In genomic region chr15:79957741-79958140, GRCh38 we compare ENCODE assay signal across 1 cellular context.
TF ChIP-seq lines count a peak whose summit lies in the region.

No MANE protein-coding gene starts in this region.

TF ChIP-seq in IMR-90, 13 proteins besides CTCF, POLR2A, EP300 and RAD21 (continued from another document):
- no peak for TF ChIP-seq RCOR1 (IDR thresholded peaks at IDR 0.05; ENCODE audit: insufficient replicate concordance, low read length)
- TF ChIP-seq RFX5 (IDR thresholded peaks at IDR 0.05; ENCODE audit: low read depth, low read length) = no peak
- TF ChIP-seq FOS (IDR thresholded peaks at IDR 0.05; ENCODE audit: low read depth, low read length) = no peak
- TF ChIP-seq CEBPB (IDR thresholded peaks at IDR 0.05; ENCODE audit: low read depth, low read length) = no peak
- TF ChIP-seq MAZ (IDR thresholded peaks at IDR 0.05; ENCODE audit: borderline replicate concordance, low read depth, low read length) = no peak
- TF ChIP-seq SMC3 (IDR thresholded peaks at IDR 0.05; ENCODE audit: low read depth, low read length) = no peak
- TF ChIP-seq CHD1 (IDR thresholded peaks at IDR 0.05; ENCODE audit: low read depth, low read length) = no peak
- TF ChIP-seq ELK1 (IDR thresholded peaks at IDR 0.05; ENCODE audit: borderline replicate concordance, low read depth, low read length) = no peak
